Comparison of ENCODE assay signal across 1 cellular context in the genomic region with DNA sequence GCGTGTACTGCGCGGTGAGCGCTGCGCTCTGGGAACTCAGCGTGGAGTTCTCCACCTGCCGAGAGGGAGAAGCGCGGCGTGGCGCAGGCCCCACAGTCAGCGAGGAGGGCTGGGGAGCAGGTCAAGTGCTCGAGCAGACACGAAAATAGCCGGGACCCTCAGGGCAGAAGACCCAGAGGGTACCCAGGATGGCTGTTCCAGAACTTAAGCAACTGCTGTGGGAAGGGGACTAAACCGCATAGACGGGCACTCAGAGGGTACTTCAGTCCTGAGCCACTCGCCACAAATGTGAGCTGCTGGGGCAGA.
TF ChIP-seq lines count a peak whose summit lies in the region.

No MANE protein-coding gene starts in this region.

TF ChIP-seq in WTC11, 78 proteins besides CTCF, POLR2A, EP300 and RAD21 (continued from another document):
- peak; percentile 50; the same call in 1 of the 2 replicates for TF ChIP-seq ETV6 (CRISPR knock-in tag; IDR thresholded peaks at IDR 0.05)
- no peak for TF ChIP-seq CREM (CRISPR knock-in tag; IDR thresholded peaks at IDR 0.05)
- no peak for TF ChIP-seq GABPB1 (CRISPR knock-in tag; IDR thresholded peaks at IDR 0.05)
- TF ChIP-seq PRRX2 (CRISPR knock-in tag; IDR thresholded peaks at IDR 0.05) = no peak
- no peak for TF ChIP-seq KAT7 (CRISPR knock-in tag; IDR thresholded peaks at IDR 0.05; ENCODE audit: borderline replicate concordance)
- TF ChIP-seq, protein P1, sequence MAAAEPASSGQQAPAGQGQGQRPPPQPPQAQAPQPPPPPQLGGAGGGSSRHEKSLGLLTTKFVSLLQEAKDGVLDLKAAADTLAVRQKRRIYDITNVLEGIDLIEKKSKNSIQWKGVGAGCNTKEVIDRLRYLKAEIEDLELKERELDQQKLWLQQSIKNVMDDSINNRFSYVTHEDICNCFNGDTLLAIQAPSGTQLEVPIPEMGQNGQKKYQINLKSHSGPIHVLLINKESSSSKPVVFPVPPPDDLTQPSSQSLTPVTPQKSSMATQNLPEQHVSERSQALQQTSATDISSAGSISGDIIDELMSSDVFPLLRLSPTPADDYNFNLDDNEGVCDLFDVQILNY (CRISPR knock-in tag; IDR thresholded peaks at IDR 0.05) = 0 out of 2 replicates have a peak, but pooled peaks have one; percentile 41
- TF ChIP-seq GRHL2 (CRISPR knock-in tag; IDR thresholded peaks at IDR 0.05; ENCODE audit: insufficient replicate concordance, severe bottlenecking) = no peak
- no peak for TF ChIP-seq ZNF416 (CRISPR knock-in tag; IDR thresholded peaks at IDR 0.05)
- TF ChIP-seq, protein P2, sequence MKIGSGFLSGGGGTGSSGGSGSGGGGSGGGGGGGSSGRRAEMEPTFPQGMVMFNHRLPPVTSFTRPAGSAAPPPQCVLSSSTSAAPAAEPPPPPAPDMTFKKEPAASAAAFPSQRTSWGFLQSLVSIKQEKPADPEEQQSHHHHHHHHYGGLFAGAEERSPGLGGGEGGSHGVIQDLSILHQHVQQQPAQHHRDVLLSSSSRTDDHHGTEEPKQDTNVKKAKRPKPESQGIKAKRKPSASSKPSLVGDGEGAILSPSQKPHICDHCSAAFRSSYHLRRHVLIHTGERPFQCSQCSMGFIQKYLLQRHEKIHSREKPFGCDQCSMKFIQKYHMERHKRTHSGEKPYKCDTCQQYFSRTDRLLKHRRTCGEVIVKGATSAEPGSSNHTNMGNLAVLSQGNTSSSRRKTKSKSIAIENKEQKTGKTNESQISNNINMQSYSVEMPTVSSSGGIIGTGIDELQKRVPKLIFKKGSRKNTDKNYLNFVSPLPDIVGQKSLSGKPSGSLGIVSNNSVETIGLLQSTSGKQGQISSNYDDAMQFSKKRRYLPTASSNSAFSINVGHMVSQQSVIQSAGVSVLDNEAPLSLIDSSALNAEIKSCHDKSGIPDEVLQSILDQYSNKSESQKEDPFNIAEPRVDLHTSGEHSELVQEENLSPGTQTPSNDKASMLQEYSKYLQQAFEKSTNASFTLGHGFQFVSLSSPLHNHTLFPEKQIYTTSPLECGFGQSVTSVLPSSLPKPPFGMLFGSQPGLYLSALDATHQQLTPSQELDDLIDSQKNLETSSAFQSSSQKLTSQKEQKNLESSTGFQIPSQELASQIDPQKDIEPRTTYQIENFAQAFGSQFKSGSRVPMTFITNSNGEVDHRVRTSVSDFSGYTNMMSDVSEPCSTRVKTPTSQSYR (CRISPR knock-in tag; IDR thresholded peaks at IDR 0.05) = no peak
- no peak for TF ChIP-seq CREB1 (CRISPR knock-in tag; IDR thresholded peaks at IDR 0.05)
- TF ChIP-seq FOXP1 (CRISPR knock-in tag; IDR thresholded peaks at IDR 0.05; ENCODE audit: borderline replicate concordance) = peak; percentile 42; the same call in 1 of the 2 replicates
- TF ChIP-seq FOXK1 (CRISPR knock-in tag; IDR thresholded peaks at IDR 0.05) = no peak
- TF ChIP-seq, protein P3, sequence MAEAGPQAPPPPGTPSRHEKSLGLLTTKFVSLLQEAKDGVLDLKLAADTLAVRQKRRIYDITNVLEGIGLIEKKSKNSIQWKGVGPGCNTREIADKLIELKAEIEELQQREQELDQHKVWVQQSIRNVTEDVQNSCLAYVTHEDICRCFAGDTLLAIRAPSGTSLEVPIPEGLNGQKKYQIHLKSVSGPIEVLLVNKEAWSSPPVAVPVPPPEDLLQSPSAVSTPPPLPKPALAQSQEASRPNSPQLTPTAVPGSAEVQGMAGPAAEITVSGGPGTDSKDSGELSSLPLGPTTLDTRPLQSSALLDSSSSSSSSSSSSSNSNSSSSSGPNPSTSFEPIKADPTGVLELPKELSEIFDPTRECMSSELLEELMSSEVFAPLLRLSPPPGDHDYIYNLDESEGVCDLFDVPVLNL (CRISPR knock-in tag; IDR thresholded peaks at IDR 0.05; ENCODE audit: borderline replicate concordance, low read depth) = no peak
- no peak for TF ChIP-seq SP1 (CRISPR knock-in tag; conservative IDR thresholded peaks at IDR 0.05)
- no peak for TF ChIP-seq ZNF317 (CRISPR knock-in tag; IDR thresholded peaks at IDR 0.05; ENCODE audit: borderline replicate concordance, low read depth)
- TF ChIP-seq, protein P4, sequence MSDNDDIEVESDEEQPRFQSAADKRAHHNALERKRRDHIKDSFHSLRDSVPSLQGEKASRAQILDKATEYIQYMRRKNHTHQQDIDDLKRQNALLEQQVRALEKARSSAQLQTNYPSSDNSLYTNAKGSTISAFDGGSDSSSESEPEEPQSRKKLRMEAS (CRISPR knock-in tag; IDR thresholded peaks at IDR 0.05) = peak; percentile 6; the same call in 1 of the 2 replicates
